22 cellular contexts compared by ENCODE assay signal in the genomic region with DNA sequence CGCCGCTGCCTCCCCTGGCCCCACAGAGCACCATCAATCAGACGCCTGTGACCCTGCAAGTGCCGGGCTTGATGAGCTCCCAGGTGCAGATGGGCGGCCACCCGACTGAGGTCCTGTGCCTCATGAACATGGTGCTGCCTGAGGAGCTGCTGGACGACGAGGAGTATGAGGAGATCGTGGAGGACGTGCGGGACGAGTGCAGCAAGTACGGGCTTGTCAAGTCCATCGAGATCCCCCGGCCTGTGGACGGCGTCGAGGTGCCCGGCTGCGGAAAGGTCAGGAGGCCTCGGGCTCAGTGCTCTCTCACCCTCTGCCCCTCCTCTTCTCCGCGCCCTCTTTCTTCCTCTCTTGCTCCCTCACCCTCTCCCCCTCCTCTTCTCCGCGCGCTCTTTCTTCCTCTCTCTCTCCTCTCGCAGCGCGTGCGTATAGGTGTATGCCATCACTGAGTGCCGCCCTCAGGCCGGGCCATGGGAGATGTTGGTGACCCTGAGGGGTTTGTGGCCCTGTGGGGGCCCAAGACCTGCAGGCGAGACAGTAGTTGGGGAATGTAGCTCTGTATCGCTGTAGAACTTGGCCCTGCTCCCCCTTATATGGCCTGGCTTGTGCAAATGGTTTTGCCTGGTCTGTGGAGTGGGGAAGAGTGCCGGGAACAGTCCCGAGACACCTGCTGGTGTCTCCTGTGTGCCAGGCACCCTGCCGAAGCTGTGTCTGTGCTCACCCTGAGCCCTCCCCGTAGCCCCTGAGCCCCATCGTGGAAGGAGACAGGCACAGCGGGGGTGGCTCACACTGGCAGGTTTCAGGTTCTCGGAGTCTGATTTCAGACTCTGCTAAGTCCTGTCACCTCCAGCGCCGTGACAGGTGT. TPM values are rescaled to one million over a fixed set of nuclear protein-coding genes. Genes with fewer than 3 reads are reported as not detected.
DNase-seq lines count a peak whose midpoint lies in the region; ATAC-seq, FAIRE-seq and TF ChIP-seq lines count a peak whose summit lies in the region.
"Had no signal": no experiment of that assay in that cellular context is flagged by ENCODE, and none has a peak within 500 bp of the region (broad histone marks: within the 10 kb centered on the region; RNA-seq: fewer than 3 reads in every experiment).

No MANE protein-coding gene starts in this region.

- H3K9me3 Mint-ChIP-seq in activated CD4-positive, alpha-beta T cell treated with anti-CD3 and anti-CD28 coated beads, Interleukin-2, amount 10 ng/mL, durations not matched to agents 7 days and 5 days: no peaks in the 10 kb centered on the region
- no peaks in the 10 kb centered on the region for H3K9me3 Mint-ChIP-seq in stimulated activated effector memory CD8-positive, alpha-beta T cell treated with anti-CD3 and anti-CD28 coated beads, Interleukin-12 subunit alpha, Interleukin-12 subunit beta, amount 100 ng/mL, for 72 hours
- no peaks in the 10 kb centered on the region for H3K9me3 Mint-ChIP-seq in activated T-helper 1 cell treated with anti-CD3 and anti-CD28 coated beads, Interleukin-12 subunit alpha, Interleukin-12 subunit beta, Interleukin-2, Interleukin-4 antibody, amounts not matched to agents 30 ng/mL and 10 ng/mL and 1 ng/mL, durations not matched to agents 14 hours and 24 hours and 36 hours
- H3K9me3 Mint-ChIP-seq: activated naive CD4-positive, alpha-beta T cell treated with anti-CD3 and anti-CD28 coated beads, Interleukin-2, amount 10 ng/mL, durations not matched to agents 7 days and 5 days had no signal

- BruUV-seq in K562 (replicated peaks; lab: Mats Ljungman, UMichigan): no TSS peak

- peaks cover 53% of the 10 kb centered on the region for H4K20me1 ChIP-seq in K562 (replicated peaks; ENCODE audit: control insufficient read depth, insufficient read depth, low read length)

- no peak for FAIRE-seq in K562 (lab: Jason Lieb, UNC)

- 91% methylated on average over 33 of the region's 43 CpGs for WGBS in K562 (ENCODE audit: insufficient coverage, low coverage, missing lambda C conversion rate)

- TF ChIP-seq EP300 in K562 (IDR thresholded peaks at IDR 0.05; ENCODE audit: low read length): no peak

- CTCF ChIA-PET in activated CD4-positive, alpha-beta T cell treated with anti-CD3 and anti-CD28 coated beads, Interleukin-2, amount 10 ng/mL, durations not matched to agents 7 days and 5 days (lab: Charles Lee): interaction anchor here (0.5 to 1.0 kb wide), 2 partner anchors 13 to 16 kb away, joined by 3 to 5 read pairs; no protein-coding TSS in a partner anchor
- CTCF ChIA-PET in K562 (lab: Yijun Ruan, JAX; ENCODE audit: low intra/inter-chr PET ratio): no interaction called here

- no peak overlapping the region for H2AFZ ChIP-seq in K562 (ENCODE audit: low read depth, low read length)
- H2AFZ ChIP-seq: GM23338 had no signal

- H3K27ac ChIP-seq in K562 (ENCODE audit: extremely low read depth, low read depth, low read length): no peak overlapping the region
- H3K27ac ChIP-seq: epithelial cell of prostate, upper lobe of right lung had no signal

- TF ChIP-seq POLR2A in K562 (conservative IDR thresholded peaks at IDR 0.05): no peak

- ATAC-seq in K562: no peak
- no peak for ATAC-seq in stimulated activated effector memory CD8-positive, alpha-beta T cell treated with anti-CD3 and anti-CD28 coated beads, Interleukin-12 subunit alpha, Interleukin-12 subunit beta, amount 100 ng/mL, for 72 hours
- ATAC-seq: GM23338, upper lobe of right lung had no signal

- no peaks in the 10 kb centered on the region for H3K27me3 ChIP-seq in K562 (ENCODE audit: control insufficient read depth in 2 of 2, insufficient read depth in 2 of 2, low read length in 2 of 2)
- H3K27me3 ChIP-seq: BE2C, cardiac muscle cell, dorsolateral prefrontal cortex, spleen, stomach, upper lobe of right lung had no signal

- H3K4me3 Mint-ChIP-seq in activated CD4-positive, alpha-beta T cell treated with anti-CD3 and anti-CD28 coated beads, Interleukin-2, amount 10 ng/mL, durations not matched to agents 7 days and 5 days: no peak overlapping the region
- no peak overlapping the region for H3K4me3 Mint-ChIP-seq in stimulated activated effector memory CD8-positive, alpha-beta T cell treated with anti-CD3 and anti-CD28 coated beads, Interleukin-12 subunit alpha, Interleukin-12 subunit beta, amount 100 ng/mL, for 72 hours
- H3K4me3 Mint-ChIP-seq in activated T-helper 1 cell treated with anti-CD3 and anti-CD28 coated beads, Interleukin-12 subunit alpha, Interleukin-12 subunit beta, Interleukin-2, Interleukin-4 antibody, amounts not matched to agents 30 ng/mL and 10 ng/mL and 1 ng/mL, durations not matched to agents 14 hours and 24 hours and 36 hours: no peak overlapping the region
- H3K4me3 Mint-ChIP-seq: activated naive CD4-positive, alpha-beta T cell treated with anti-CD3 and anti-CD28 coated beads, Interleukin-2, amount 10 ng/mL, durations not matched to agents 7 days and 5 days had no signal

- H3K4me2 ChIP-seq in K562 (ENCODE audit: insufficient read depth, low read length): no peak overlapping the region
- H3K4me2 ChIP-seq: GM23338 had no signal

- no peak for TF ChIP-seq CTCF in K562 (IDR thresholded peaks at IDR 0.05 in 2 of 3, conservative IDR thresholded peaks at IDR 0.05 in 1 of 3; ENCODE audit: insufficient read depth in 2 of 3, low read depth in 1 of 3, low read length in 3 of 3)

- TF ChIP-seq RAD21 in K562 (CRISPR knock-in tag; conservative IDR thresholded peaks at IDR 0.05 in 1 of 2, IDR thresholded peaks at IDR 0.05 in 1 of 2): no peak

- in situ Hi-C loops in K562 (cut with MboI): no loop called here

- no peaks in the 10 kb centered on the region for H3K9me3 ChIP-seq in K562 (replicated peaks; ENCODE audit: control insufficient read depth, insufficient read depth, low read depth, low read length)
- H3K9me3 ChIP-seq: BE2C, spleen, stomach, upper lobe of right lung had no signal

- peaks cover 46% of the 10 kb centered on the region for H3K36me3 Mint-ChIP-seq in activated CD4-positive, alpha-beta T cell treated with anti-CD3 and anti-CD28 coated beads, Interleukin-2, amount 10 ng/mL, durations not matched to agents 7 days and 5 days (ENCODE audit: low read depth)
- peaks cover 100% of the 10 kb centered on the region for H3K36me3 Mint-ChIP-seq in stimulated activated effector memory CD8-positive, alpha-beta T cell treated with anti-CD3 and anti-CD28 coated beads, Interleukin-12 subunit alpha, Interleukin-12 subunit beta, amount 100 ng/mL, for 72 hours
- peaks cover 49% of the 10 kb centered on the region for H3K36me3 Mint-ChIP-seq in activated T-helper 1 cell treated with anti-CD3 and anti-CD28 coated beads, Interleukin-12 subunit alpha, Interleukin-12 subunit beta, Interleukin-2, Interleukin-4 antibody, amounts not matched to agents 30 ng/mL and 10 ng/mL and 1 ng/mL, durations not matched to agents 14 hours and 24 hours and 36 hours (ENCODE audit: low read depth)

- DNase-seq in activated CD4-positive, alpha-beta T cell treated with anti-CD3 and anti-CD28 coated beads, Interleukin-2, amount 10 ng/mL, durations not matched to agents 7 days and 5 days: no peak
- no peak for DNase-seq in activated CD4-positive, alpha-beta T cell treated with anti-CD3 and anti-CD28 coated beads, Interleukin-2, amount 50 U/mL, for 1 hour
- DNase-seq in K562 (ENCODE audit: extremely low read depth in 1 of 4, low spot score in 3 of 4) (no peak), NOMO-1 treated with DMSO at 0.1 percent for 48 hours (lab: John Stamatoyannopoulos, UW; ENCODE audit: unreplicated experiment) (no peak)
- DNase-seq in stimulated activated effector memory CD8-positive, alpha-beta T cell treated with anti-CD3 and anti-CD28 coated beads, Interleukin-12 subunit alpha, Interleukin-12 subunit beta, amount 100 ng/mL, for 72 hours (ENCODE audit: low spot score in 2 of 2): no peak
- no peak for DNase-seq in activated T-helper 1 cell treated with anti-CD3 and anti-CD28 coated beads, Interleukin-12 subunit alpha, Interleukin-12 subunit beta, Interleukin-2, Interleukin-4 antibody, amounts not matched to agents 30 ng/mL and 10 ng/mL and 1 ng/mL, durations not matched to agents 14 hours and 24 hours and 36 hours (ENCODE audit: low spot score)
- DNase-seq: 8988T; activated CD8-positive, alpha-beta memory T cell treated with anti-CD3 and anti-CD28 coated beads for 24 hours; activated naive CD4-positive, alpha-beta T cell treated with anti-CD3 and anti-CD28 coated beads, Interleukin-2, amount 10 ng/mL, durations not matched to agents 7 days and 5 days; mesenchymal stem cell; NCI-H187; retina; stimulated activated CD4-positive, alpha-beta T cell treated with anti-CD3 and anti-CD28 coated beads, Interleukin-4, amount 100 ng/mL, for 24 hours; stomach; T1000; upper lobe of right lung had no signal

- H3K36me3 ChIP-seq in K562 (ENCODE audit: control insufficient read depth, insufficient read depth, low read length): peaks cover 93% of the 10 kb centered on the region

- no peak overlapping the region for H3K9ac ChIP-seq in K562 (ENCODE audit: insufficient read depth in 1 of 2, low read depth in 2 of 2, low read length in 2 of 2)

- peaks cover 5% of the 10 kb centered on the region for H3K9me1 ChIP-seq in K562 (ENCODE audit: control insufficient read depth, insufficient read depth, low read length)

- peak overlapping the region; percentile 36 for H3K27ac Mint-ChIP-seq in activated CD4-positive, alpha-beta T cell treated with anti-CD3 and anti-CD28 coated beads, Interleukin-2, amount 10 ng/mL, durations not matched to agents 7 days and 5 days
- H3K27ac Mint-ChIP-seq in stimulated activated effector memory CD8-positive, alpha-beta T cell treated with anti-CD3 and anti-CD28 coated beads, Interleukin-12 subunit alpha, Interleukin-12 subunit beta, amount 100 ng/mL, for 72 hours: peak overlapping the region; percentile 58
- H3K27ac Mint-ChIP-seq in activated T-helper 1 cell treated with anti-CD3 and anti-CD28 coated beads, Interleukin-12 subunit alpha, Interleukin-12 subunit beta, Interleukin-2, Interleukin-4 antibody, amounts not matched to agents 30 ng/mL and 10 ng/mL and 1 ng/mL, durations not matched to agents 14 hours and 24 hours and 36 hours: no peak overlapping the region
- H3K27ac Mint-ChIP-seq: activated naive CD4-positive, alpha-beta T cell treated with anti-CD3 and anti-CD28 coated beads, Interleukin-2, amount 10 ng/mL, durations not matched to agents 7 days and 5 days had no signal

- H3K79me2 ChIP-seq in K562 (ENCODE audit: control insufficient read depth, insufficient read depth, low read length): peaks cover 83% of the 10 kb centered on the region

- peaks cover 25 to 43% of the 10 kb centered on the region in 2 experiments for H3K4me1 ChIP-seq in K562 (replicated peaks in 1 of 2; ENCODE audit: control insufficient read depth in 2 of 2, insufficient read depth in 2 of 2, low read length in 2 of 2)

- POLR2A ChIA-PET in activated CD4-positive, alpha-beta T cell treated with anti-CD3 and anti-CD28 coated beads, Interleukin-2, amount 10 ng/mL, durations not matched to agents 7 days and 5 days (lab: Charles Lee): no interaction called here
- POLR2A ChIA-PET in K562 (lab: Yijun Ruan, JAX): interaction anchor here (1.1 to 3.1 kb wide), 2 partner anchors 13 to 15 kb away, joined by 6 to 11 read pairs; a partner anchor contains a TSS

- H3K4me1 Mint-ChIP-seq in activated CD4-positive, alpha-beta T cell treated with anti-CD3 and anti-CD28 coated beads, Interleukin-2, amount 10 ng/mL, durations not matched to agents 7 days and 5 days: peaks cover 18% of the 10 kb centered on the region
- peaks cover 52% of the 10 kb centered on the region for H3K4me1 Mint-ChIP-seq in stimulated activated effector memory CD8-positive, alpha-beta T cell treated with anti-CD3 and anti-CD28 coated beads, Interleukin-12 subunit alpha, Interleukin-12 subunit beta, amount 100 ng/mL, for 72 hours
- peaks cover 14% of the 10 kb centered on the region for H3K4me1 Mint-ChIP-seq in activated T-helper 1 cell treated with anti-CD3 and anti-CD28 coated beads, Interleukin-12 subunit alpha, Interleukin-12 subunit beta, Interleukin-2, Interleukin-4 antibody, amounts not matched to agents 30 ng/mL and 10 ng/mL and 1 ng/mL, durations not matched to agents 14 hours and 24 hours and 36 hours (ENCODE audit: low read depth)

- no peak overlapping the region for H3K4me3 ChIP-seq in K562
- H3K4me3 ChIP-seq: cardiac muscle cell, dorsolateral prefrontal cortex, GM23338, spleen, upper lobe of right lung had no signal

- no peaks in the 10 kb centered on the region for H3K27me3 Mint-ChIP-seq in activated CD4-positive, alpha-beta T cell treated with anti-CD3 and anti-CD28 coated beads, Interleukin-2, amount 10 ng/mL, durations not matched to agents 7 days and 5 days
- H3K27me3 Mint-ChIP-seq in activated T-helper 1 cell treated with anti-CD3 and anti-CD28 coated beads, Interleukin-12 subunit alpha, Interleukin-12 subunit beta, Interleukin-2, Interleukin-4 antibody, amounts not matched to agents 30 ng/mL and 10 ng/mL and 1 ng/mL, durations not matched to agents 14 hours and 24 hours and 36 hours (ENCODE audit: insufficient read depth): no peaks in the 10 kb centered on the region
- H3K27me3 Mint-ChIP-seq: activated naive CD4-positive, alpha-beta T cell treated with anti-CD3 and anti-CD28 coated beads, Interleukin-2, amount 10 ng/mL, durations not matched to agents 7 days and 5 days had no signal

- intact Hi-C loops in K562 (cut with micrococcal nuclease): no loop called here
- intact Hi-C loops in activated T-helper 1 cell treated with anti-CD3 and anti-CD28 coated beads, Interleukin-12 subunit alpha, Interleukin-12 subunit beta, Interleukin-2, Interleukin-4 antibody, amounts not matched to agents 30 ng/mL and 10 ng/mL and 1 ng/mL, durations not matched to agents 14 hours and 24 hours and 36 hours (cut with micrococcal nuclease): no loop called here

RNA-seq across cellular contexts. Expression of a gene that starts 5.4 kb away (rescaled TPM):
- total RNA-seq in activated CD4-positive, alpha-beta T cell treated with anti-CD3 and anti-CD28 coated beads, Interleukin-2, amount 10 ng/mL, durations not matched to agents 7 days and 5 days: 10 to 100 TPM; 50.8 to 64.2 TPM
- total RNA-seq in K562 (2011; cell fraction: chromatin; rRNA removed; ENCODE audit: low replicate concordance): 32.5 and 96.7 TPM in 2 replicates
- 37.1 and 45.4 TPM in 2 replicates for total RNA-seq in K562 (2011; cell fraction: nucleolus; rRNA removed)
- 46.5 and 48.0 TPM in 2 replicates for total RNA-seq in K562 (2011; cell fraction: nucleoplasm; rRNA removed)
- total RNA-seq in K562 (2014; rRNA removed): 25.4 and 33.8 TPM in 2 replicates
- 5.1 and 6.4 TPM in 2 replicates for total RNA-seq in K562 (2014; rRNA removed; fragmentation: Illumina TruSeq; extraction: Trizol)
- total RNA-seq in K562 (2015; rRNA removed; fragmentation: Illumina TruSeq; extraction: Trizol): 12.7 and 14.6 TPM in 2 replicates
- 138 and 142 TPM in 2 replicates for total RNA-seq in K562 (2021)
- polyA plus RNA-seq in K562 (2011; rRNA removed): 11.3 and 22.8 TPM in 2 replicates
- 17.5 and 44.0 TPM in 2 replicates for polyA plus RNA-seq in K562 (2011; cell fraction: cytosol; rRNA removed)
- polyA plus RNA-seq in K562 (2011; cell fraction: nucleus; rRNA removed): 19.3 and 25.8 TPM in 2 replicates
- 56.6 and 92.1 TPM in 2 replicates for polyA plus RNA-seq in K562 (2012)
- polyA plus RNA-seq in K562 (2014; fragmentation: Illumina TruSeq; extraction: Trizol): 14.9 and 33.1 TPM in 2 replicates
- under 1 TPM; 0.08 to 0.15 TPM for polyA plus RNA-seq in K562 (2014; fragmentation: Nextera tagmentation; extraction: Ambion mirVana)
- 44.7 and 47.2 TPM in 2 replicates for polyA plus RNA-seq in K562 (2014; rRNA removed)
- polyA minus RNA-seq in K562 (2011; rRNA and poly(A)+ RNA removed): 17.8 and 24.4 TPM in 2 replicates
- polyA minus RNA-seq in K562 (2011; cell fraction: cytosol; rRNA and poly(A)+ RNA removed): 57.1 and 83.4 TPM in 2 replicates
- polyA minus RNA-seq in K562 (2011; cell fraction: nucleus; rRNA and poly(A)+ RNA removed): 8.9 and 16.7 TPM in 2 replicates
- total RNA-seq in activated T-helper 1 cell treated with anti-CD3 and anti-CD28 coated beads, Interleukin-12 subunit alpha, Interleukin-12 subunit beta, Interleukin-2, Interleukin-4 antibody, amounts not matched to agents 30 ng/mL and 10 ng/mL and 1 ng/mL, durations not matched to agents 14 hours and 24 hours and 36 hours: 46.0 and 48.3 TPM in 2 replicates

RNA-seq across cellular contexts. Expression of a gene that starts 14.8 kb away (rescaled TPM):
- 100 to 1,000 TPM; 239 to 281 TPM for total RNA-seq in activated CD4-positive, alpha-beta T cell treated with anti-CD3 and anti-CD28 coated beads, Interleukin-2, amount 10 ng/mL, durations not matched to agents 7 days and 5 days
- total RNA-seq in K562 (2011; cell fraction: chromatin; rRNA removed; ENCODE audit: low replicate concordance): 193 and 483 TPM in 2 replicates
- 266 and 305 TPM in 2 replicates for total RNA-seq in K562 (2011; cell fraction: nucleolus; rRNA removed)
- total RNA-seq in K562 (2011; cell fraction: nucleoplasm; rRNA removed): 221 and 225 TPM in 2 replicates
- total RNA-seq in K562 (2014; rRNA removed): 279 and 332 TPM in 2 replicates
- 36.8 and 58.9 TPM in 2 replicates for total RNA-seq in K562 (2014; rRNA removed; fragmentation: Illumina TruSeq; extraction: Trizol)
- 157 and 162 TPM in 2 replicates for total RNA-seq in K562 (2015; rRNA removed; fragmentation: Illumina TruSeq; extraction: Trizol)
- 304 and 321 TPM in 2 replicates for total RNA-seq in K562 (2021)
- polyA plus RNA-seq in K562 (2011; rRNA removed): 144 and 156 TPM in 2 replicates
- polyA plus RNA-seq in K562 (2011; cell fraction: cytosol; rRNA removed): 175 and 315 TPM in 2 replicates
- 395 and 527 TPM in 2 replicates for polyA plus RNA-seq in K562 (2011; cell fraction: nucleus; rRNA removed)
- 223 and 263 TPM in 2 replicates for polyA plus RNA-seq in K562 (2012)
- 169 and 224 TPM in 2 replicates for polyA plus RNA-seq in K562 (2014; fragmentation: Illumina TruSeq; extraction: Trizol)
- 1 to 10 TPM; 3.0 to 4.4 TPM for polyA plus RNA-seq in K562 (2014; fragmentation: Nextera tagmentation; extraction: Ambion mirVana)
- polyA plus RNA-seq in K562 (2014; rRNA removed): 277 and 331 TPM in 2 replicates
- polyA minus RNA-seq in K562 (2011; rRNA and poly(A)+ RNA removed): 42.9 and 75.8 TPM in 2 replicates
- 113 and 128 TPM in 2 replicates for polyA minus RNA-seq in K562 (2011; cell fraction: cytosol; rRNA and poly(A)+ RNA removed)
- 91.7 and 99.0 TPM in 2 replicates for polyA minus RNA-seq in K562 (2011; cell fraction: nucleus; rRNA and poly(A)+ RNA removed)
- 384 and 394 TPM in 2 replicates for total RNA-seq in activated T-helper 1 cell treated with anti-CD3 and anti-CD28 coated beads, Interleukin-12 subunit alpha, Interleukin-12 subunit beta, Interleukin-2, Interleukin-4 antibody, amounts not matched to agents 30 ng/mL and 10 ng/mL and 1 ng/mL, durations not matched to agents 14 hours and 24 hours and 36 hours

RNA-seq across cellular contexts. Expression of a gene that starts 21.6 kb away (rescaled TPM):
- 1 to 10 TPM; 8.3 to 8.8 TPM for total RNA-seq in activated CD4-positive, alpha-beta T cell treated with anti-CD3 and anti-CD28 coated beads, Interleukin-2, amount 10 ng/mL, durations not matched to agents 7 days and 5 days
- 5.5 and 16.0 TPM in 2 replicates for total RNA-seq in K562 (2011; cell fraction: chromatin; rRNA removed; ENCODE audit: low replicate concordance)
- 17.5 and 18.3 TPM in 2 replicates for total RNA-seq in K562 (2011; cell fraction: nucleolus; rRNA removed)
- 8.7 and 12.1 TPM in 2 replicates for total RNA-seq in K562 (2011; cell fraction: nucleoplasm; rRNA removed)
- total RNA-seq in K562 (2014; rRNA removed) (17.8 and 21.9 TPM in 2 replicates), K562 (2014; rRNA removed; fragmentation: Illumina TruSeq; extraction: Trizol) (4.2 and 7.0 TPM in 2 replicates), K562 (2015; rRNA removed; fragmentation: Illumina TruSeq; extraction: Trizol) (12.2 and 14.3 TPM in 2 replicates), K562 (2021) (27.5 and 28.2 TPM in 2 replicates)
- polyA plus RNA-seq in K562 (2011; rRNA removed) (7.6 and 11.2 TPM in 2 replicates), K562 (2014; fragmentation: Illumina TruSeq; extraction: Trizol) (19.1 and 21.9 TPM in 2 replicates), K562 (2014; fragmentation: Nextera tagmentation; extraction: Ambion mirVana) (under 1 TPM in 1 of 2 experiments, not detected in 1; 0.10 TPM), K562 (2014; rRNA removed) (24.1 and 25.9 TPM in 2 replicates)
- 11.0 and 22.8 TPM in 2 replicates for polyA plus RNA-seq in K562 (2011; cell fraction: cytosol; rRNA removed)
- polyA plus RNA-seq in K562 (2011; cell fraction: nucleus; rRNA removed): 16.4 and 27.9 TPM in 2 replicates
- 22.8 and 23.5 TPM in 2 replicates for polyA plus RNA-seq in K562 (2012)
- polyA minus RNA-seq in K562 (2011; rRNA and poly(A)+ RNA removed): 1.8 and 1.9 TPM in 2 replicates
- polyA minus RNA-seq in K562 (2011; cell fraction: cytosol; rRNA and poly(A)+ RNA removed): 7.2 and 12.6 TPM in 2 replicates
- 5.3 and 6.4 TPM in 2 replicates for polyA minus RNA-seq in K562 (2011; cell fraction: nucleus; rRNA and poly(A)+ RNA removed)
- total RNA-seq in activated T-helper 1 cell treated with anti-CD3 and anti-CD28 coated beads, Interleukin-12 subunit alpha, Interleukin-12 subunit beta, Interleukin-2, Interleukin-4 antibody, amounts not matched to agents 30 ng/mL and 10 ng/mL and 1 ng/mL, durations not matched to agents 14 hours and 24 hours and 36 hours: 7.3 and 9.0 TPM in 2 replicates

RNA-seq across cellular contexts. Expression of a gene that starts 26.2 kb away (rescaled TPM):
- total RNA-seq in activated CD4-positive, alpha-beta T cell treated with anti-CD3 and anti-CD28 coated beads, Interleukin-2, amount 10 ng/mL, durations not matched to agents 7 days and 5 days: 10 to 100 TPM; 24.1 to 25.5 TPM
- 8.2 and 21.8 TPM in 2 replicates for total RNA-seq in K562 (2011; cell fraction: chromatin; rRNA removed; ENCODE audit: low replicate concordance)
- 20.3 and 21.3 TPM in 2 replicates for total RNA-seq in K562 (2011; cell fraction: nucleolus; rRNA removed)
- total RNA-seq in K562 (2011; cell fraction: nucleoplasm; rRNA removed): 16.7 and 16.8 TPM in 2 replicates
- 18.6 and 26.4 TPM in 2 replicates for total RNA-seq in K562 (2014; rRNA removed)
- total RNA-seq in K562 (2014; rRNA removed; fragmentation: Illumina TruSeq; extraction: Trizol): 7.3 and 8.5 TPM in 2 replicates
- 8.6 and 11.0 TPM in 2 replicates for total RNA-seq in K562 (2015; rRNA removed; fragmentation: Illumina TruSeq; extraction: Trizol)
- 35.7 and 39.4 TPM in 2 replicates for total RNA-seq in K562 (2021)
- 15.4 and 26.0 TPM in 2 replicates for polyA plus RNA-seq in K562 (2011; rRNA removed)
- 30.9 and 47.7 TPM in 2 replicates for polyA plus RNA-seq in K562 (2011; cell fraction: cytosol; rRNA removed)
- 24.0 and 27.6 TPM in 2 replicates for polyA plus RNA-seq in K562 (2011; cell fraction: nucleus; rRNA removed)
- polyA plus RNA-seq in K562 (2012): 19.0 and 47.4 TPM in 2 replicates
- 15.7 and 23.2 TPM in 2 replicates for polyA plus RNA-seq in K562 (2014; fragmentation: Illumina TruSeq; extraction: Trizol)
- 1 to 10 TPM; 2.4 to 5.8 TPM for polyA plus RNA-seq in K562 (2014; fragmentation: Nextera tagmentation; extraction: Ambion mirVana)
- polyA plus RNA-seq in K562 (2014; rRNA removed): 23.2 and 24.0 TPM in 2 replicates
- 11.6 and 13.6 TPM in 2 replicates for polyA minus RNA-seq in K562 (2011; rRNA and poly(A)+ RNA removed)
- 15.3 and 31.1 TPM in 2 replicates for polyA minus RNA-seq in K562 (2011; cell fraction: cytosol; rRNA and poly(A)+ RNA removed)
- 4.4 and 6.6 TPM in 2 replicates for polyA minus RNA-seq in K562 (2011; cell fraction: nucleus; rRNA and poly(A)+ RNA removed)
- total RNA-seq in activated T-helper 1 cell treated with anti-CD3 and anti-CD28 coated beads, Interleukin-12 subunit alpha, Interleukin-12 subunit beta, Interleukin-2, Interleukin-4 antibody, amounts not matched to agents 30 ng/mL and 10 ng/mL and 1 ng/mL, durations not matched to agents 14 hours and 24 hours and 36 hours: 35.6 and 36.4 TPM in 2 replicates

RNA-seq across cellular contexts. Expression of a gene that starts 28.8 kb away (rescaled TPM):
- total RNA-seq in activated CD4-positive, alpha-beta T cell treated with anti-CD3 and anti-CD28 coated beads, Interleukin-2, amount 10 ng/mL, durations not matched to agents 7 days and 5 days: 10 to 100 TPM; 44.6 to 45.9 TPM
- 26.2 and 41.7 TPM in 2 replicates for total RNA-seq in K562 (2011; cell fraction: chromatin; rRNA removed; ENCODE audit: low replicate concordance)
- total RNA-seq in K562 (2011; cell fraction: nucleolus; rRNA removed): 16.2 and 20.0 TPM in 2 replicates
- 33.4 and 56.4 TPM in 2 replicates for total RNA-seq in K562 (2011; cell fraction: nucleoplasm; rRNA removed)
- total RNA-seq in K562 (2014; rRNA removed) (13.9 and 24.4 TPM in 2 replicates), K562 (2014; rRNA removed; fragmentation: Illumina TruSeq; extraction: Trizol) (5.2 and 5.7 TPM in 2 replicates), K562 (2015; rRNA removed; fragmentation: Illumina TruSeq; extraction: Trizol) (6.0 and 6.8 TPM in 2 replicates), K562 (2021) (38.0 and 47.4 TPM in 2 replicates)
- polyA plus RNA-seq in K562 (2011; rRNA removed) (5.0 and 7.7 TPM in 2 replicates), K562 (2014; fragmentation: Illumina TruSeq; extraction: Trizol) (12.7 and 15.5 TPM in 2 replicates), K562 (2014; fragmentation: Nextera tagmentation; extraction: Ambion mirVana) (1 to 10 TPM; 2.3 to 3.9 TPM), K562 (2014; rRNA removed) (25.2 and 30.8 TPM in 2 replicates)
- polyA plus RNA-seq in K562 (2011; cell fraction: cytosol; rRNA removed): 10.9 and 21.1 TPM in 2 replicates
- 39.9 and 68.6 TPM in 2 replicates for polyA plus RNA-seq in K562 (2011; cell fraction: nucleus; rRNA removed)
- polyA plus RNA-seq in K562 (2012): 41.5 and 62.4 TPM in 2 replicates
- 4.4 and 4.6 TPM in 2 replicates for polyA minus RNA-seq in K562 (2011; rRNA and poly(A)+ RNA removed)
- 12.2 and 16.3 TPM in 2 replicates for polyA minus RNA-seq in K562 (2011; cell fraction: cytosol; rRNA and poly(A)+ RNA removed)
- polyA minus RNA-seq in K562 (2011; cell fraction: nucleus; rRNA and poly(A)+ RNA removed): 7.3 and 8.8 TPM in 2 replicates
- 39.8 and 40.4 TPM in 2 replicates for total RNA-seq in activated T-helper 1 cell treated with anti-CD3 and anti-CD28 coated beads, Interleukin-12 subunit alpha, Interleukin-12 subunit beta, Interleukin-2, Interleukin-4 antibody, amounts not matched to agents 30 ng/mL and 10 ng/mL and 1 ng/mL, durations not matched to agents 14 hours and 24 hours and 36 hours
